Comparison of ENCODE assay signal across 18 cellular contexts in the genomic region with DNA sequence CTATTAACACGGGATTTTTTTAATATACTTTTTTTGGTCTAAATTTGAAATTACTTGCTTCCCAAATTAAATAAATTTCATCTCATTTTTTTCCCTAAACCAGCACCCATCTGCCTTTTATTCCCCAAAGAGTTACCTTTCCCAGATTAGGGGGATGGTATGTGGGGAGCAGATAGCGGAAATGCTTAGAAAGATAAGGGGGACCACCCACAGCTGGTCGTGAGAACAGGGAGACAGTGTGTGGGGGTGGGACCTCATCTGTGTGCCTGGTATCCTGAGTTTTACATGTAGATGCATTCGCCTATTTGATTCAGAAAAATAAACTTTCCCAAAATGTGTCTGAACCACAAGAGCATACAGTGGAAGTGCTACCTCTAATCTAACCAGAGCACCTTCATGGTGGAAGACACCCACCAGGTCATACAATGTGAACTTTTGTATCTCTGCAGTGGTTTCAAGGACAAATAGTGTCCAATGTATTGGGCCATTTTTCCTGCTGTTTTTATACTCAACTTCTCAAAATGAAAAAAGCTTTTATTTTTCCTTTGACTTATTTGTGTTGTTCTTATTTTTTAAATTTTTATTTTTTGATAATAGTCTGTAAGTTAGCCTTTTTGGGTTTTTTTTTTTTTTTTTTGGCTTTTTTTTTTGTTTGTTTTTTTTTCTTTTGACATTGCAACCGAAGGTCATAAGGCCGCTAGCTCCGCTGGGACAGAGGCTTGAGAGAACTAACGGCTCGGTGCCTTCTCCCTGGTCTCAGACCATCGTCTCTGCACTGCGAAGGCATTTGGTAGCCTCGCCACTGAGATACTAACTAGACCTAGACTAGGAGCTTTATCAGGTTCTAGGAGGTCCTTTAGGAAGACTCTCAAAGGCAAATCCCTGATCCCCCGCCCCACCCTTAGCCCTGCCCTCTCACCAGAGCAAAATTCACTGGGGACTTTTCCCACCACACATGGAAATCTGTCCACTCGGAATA.
DNase-seq lines count a peak whose midpoint lies in the region; ATAC-seq, FAIRE-seq and TF ChIP-seq lines count a peak whose summit lies in the region.
"Had no signal": no experiment of that assay in that cellular context is flagged by ENCODE, and none has a peak within 500 bp of the region (broad histone marks: within the 10 kb centered on the region; RNA-seq: fewer than 3 reads in every experiment).

No MANE protein-coding gene starts in this region.

- DNase-seq in K562 (ENCODE audit: extremely low read depth in 1 of 4, low spot score in 3 of 4) = peak; percentile 17 to 49 (median 32)
- no peak for DNase-seq in neural progenitor cell (ENCODE audit: low spot score)
- no peak for DNase-seq in mucosa of gallbladder (ENCODE audit: low spot score)
- DNase-seq in activated CD4-positive, CD25-positive, alpha-beta regulatory T cell (lab: John Stamatoyannopoulos, UW) = no peak
- DNase-seq in hepatocyte (ENCODE audit: low spot score) = no peak
- DNase-seq: BE2C; CD4-positive, alpha-beta memory T cell; DMS79; GM23248; IMR-90 had no signal

- H3K27me3 ChIP-seq in HUES48 (ENCODE audit: control insufficient read depth, insufficient read depth, low read length) (peaks cover 10% of the 10 kb centered on the region; the same call in 1 of the 2 replicates), K562 (ENCODE audit: control insufficient read depth in 2 of 2, insufficient read depth in 2 of 2, low read length in 2 of 2) (no peaks in the 10 kb centered on the region), iPS-18a (ENCODE audit: control insufficient read depth, insufficient read depth, low read length) (no peaks in the 10 kb centered on the region), neural progenitor cell (no peaks in the 10 kb centered on the region), hepatocyte (no peaks in the 10 kb centered on the region)
- H3K27me3 ChIP-seq: BE2C had no signal

- H3K27ac ChIP-seq in HUES48 (ENCODE audit: low read depth, low read length) (peak overlapping the region; percentile 59), K562 (ENCODE audit: extremely low read depth, low read depth, low read length) (no peak overlapping the region), iPS-18a (ENCODE audit: low read length) (no peak overlapping the region), neural progenitor cell (no peak overlapping the region), hepatocyte (no peak overlapping the region)
- H3K27ac ChIP-seq: A549, C4-2B, GM23248, HL-60 had no signal

- H4K20me1 ChIP-seq in K562 (replicated peaks; ENCODE audit: control insufficient read depth, insufficient read depth, low read length) = no peaks in the 10 kb centered on the region
- no peaks in the 10 kb centered on the region for H4K20me1 ChIP-seq in neural progenitor cell (ENCODE audit: low read depth)
- no peaks in the 10 kb centered on the region for H4K20me1 ChIP-seq in hepatocyte (ENCODE audit: insufficient read depth, poor library complexity, severe bottlenecking)

- no peak overlapping the region for H3K27ac Mint-ChIP-seq in neural progenitor cell
- H3K27ac Mint-ChIP-seq: CD4-positive, alpha-beta memory T cell had no signal

- TF ChIP-seq CTCF in K562 (IDR thresholded peaks at IDR 0.05 in 2 of 3, conservative IDR thresholded peaks at IDR 0.05 in 1 of 3; ENCODE audit: insufficient read depth in 2 of 3, low read depth in 1 of 3, low read length in 3 of 3) (no peak), neural progenitor cell (IDR thresholded peaks at IDR 0.05) (no peak), hepatocyte (IDR thresholded peaks at IDR 0.05; ENCODE audit: poor library complexity) (no peak)

- H3K27me3 Mint-ChIP-seq in neural progenitor cell (ENCODE audit: insufficient read depth, low read depth) = no peaks in the 10 kb centered on the region
- H3K27me3 Mint-ChIP-seq: CD4-positive, alpha-beta memory T cell had no signal

- FAIRE-seq in K562 (lab: Jason Lieb, UNC) = peak; percentile 73
- FAIRE-seq: A549, G401.6, GM12891 had no signal

- peak; percentile 54 for ATAC-seq in K562
- ATAC-seq: A549 had no signal

- H2AFZ ChIP-seq in K562 (ENCODE audit: low read depth, low read length) (no peak overlapping the region), neural progenitor cell (replicated peaks) (no peak overlapping the region), hepatocyte (no peak overlapping the region)
- H2AFZ ChIP-seq: GM23248 had no signal

- H3K9me1 ChIP-seq in K562 (ENCODE audit: control insufficient read depth, insufficient read depth, low read length) = no peaks in the 10 kb centered on the region

- H3F3A ChIP-seq in neural progenitor cell (ENCODE audit: low read depth) = no peaks in the 10 kb centered on the region

- H3K4me3 Mint-ChIP-seq in neural progenitor cell = no peak overlapping the region
- H3K4me3 Mint-ChIP-seq: CD4-positive, alpha-beta memory T cell had no signal

- no peaks in the 10 kb centered on the region for H3K9me3 Mint-ChIP-seq in neural progenitor cell
- H3K9me3 Mint-ChIP-seq: CD4-positive, alpha-beta memory T cell had no signal

- H3K79me2 ChIP-seq in K562 (ENCODE audit: control insufficient read depth, insufficient read depth, low read length) = no peaks in the 10 kb centered on the region
- H3K79me2 ChIP-seq in neural progenitor cell (ENCODE audit: low read depth) = no peaks in the 10 kb centered on the region
- H3K79me2 ChIP-seq in hepatocyte = no peaks in the 10 kb centered on the region

- in situ Hi-C loops in K562 (cut with MboI) = loop anchor here (25.0 kb wide), 1 partner anchor 1474 kb away; no protein-coding TSS in a partner anchor

- no peak overlapping the region for H3K9ac ChIP-seq in HUES48 (ENCODE audit: low read depth, low read length)
- H3K9ac ChIP-seq in K562 (ENCODE audit: insufficient read depth in 1 of 2, low read depth in 2 of 2, low read length in 2 of 2) = no peak overlapping the region
- no peak overlapping the region for H3K9ac ChIP-seq in iPS-18a (ENCODE audit: low read length)
- H3K9ac ChIP-seq in neural progenitor cell = no peak overlapping the region
- H3K9ac ChIP-seq: GM23248 had no signal

- H3K9me3 ChIP-seq in HUES48 (ENCODE audit: control insufficient read depth, insufficient read depth, low read length) = no peaks in the 10 kb centered on the region
- no peaks in the 10 kb centered on the region for H3K9me3 ChIP-seq in K562 (replicated peaks; ENCODE audit: control insufficient read depth, insufficient read depth, low read depth, low read length)
- H3K9me3 ChIP-seq in iPS-18a (ENCODE audit: control insufficient read depth, low read depth, low read length) = no peaks in the 10 kb centered on the region
- H3K9me3 ChIP-seq in neural progenitor cell (ENCODE audit: low read depth) = no peaks in the 10 kb centered on the region
- no peaks in the 10 kb centered on the region for H3K9me3 ChIP-seq in hepatocyte (ENCODE audit: low read depth)
- H3K9me3 ChIP-seq: A549, BE2C, HAP-1 had no signal

- TF ChIP-seq EP300 in K562 (IDR thresholded peaks at IDR 0.05; ENCODE audit: low read length) = no peak; the same call in 1 of the 2 replicates

- POLR2A ChIA-PET in K562 (lab: Yijun Ruan, JAX) = interaction anchor here (0.6 to 2.3 kb wide), 4 partner anchors 10 to 29 kb away, joined by 3 to 9 read pairs (median 4); no protein-coding TSS in a partner anchor

- H3K4me1 Mint-ChIP-seq in neural progenitor cell = peaks cover 43% of the 10 kb centered on the region
- H3K4me1 Mint-ChIP-seq: CD4-positive, alpha-beta memory T cell had no signal

- no TSS peak for BruUV-seq in K562 (replicated peaks; lab: Mats Ljungman, UMichigan)

- WGBS in K562 (ENCODE audit: insufficient coverage, low coverage, missing lambda C conversion rate) = 54% methylated on average over 8 of the region's 14 CpGs
- WGBS in hepatocyte (ENCODE audit: low lambda C conversion rate, missing lambda C conversion rate) = 83% methylated on average over 14 of the region's 14 CpGs

- H3K36me3 ChIP-seq in HUES48 (ENCODE audit: control insufficient read depth, insufficient read depth, low read length) (no peaks in the 10 kb centered on the region), K562 (ENCODE audit: control insufficient read depth, insufficient read depth, low read length) (peaks cover 11% of the 10 kb centered on the region; the same call in 1 of the 3 replicates), iPS-18a (ENCODE audit: control insufficient read depth, low read depth, low read length) (no peaks in the 10 kb centered on the region), neural progenitor cell (no peaks in the 10 kb centered on the region), hepatocyte (replicated peaks; ENCODE audit: insufficient read depth, low read depth) (no peaks in the 10 kb centered on the region)
- H3K36me3 ChIP-seq: BE2C, HAP-1 had no signal

- TF ChIP-seq POLR2A in K562 (conservative IDR thresholded peaks at IDR 0.05) = no peak

- TF ChIP-seq RAD21 in K562 (CRISPR knock-in tag; conservative IDR thresholded peaks at IDR 0.05 in 1 of 2, IDR thresholded peaks at IDR 0.05 in 1 of 2) = no peak

- H3K4me1 ChIP-seq in HUES48 (ENCODE audit: control insufficient read depth, insufficient read depth, low read length) (peaks cover 62% of the 10 kb centered on the region), K562 (replicated peaks in 1 of 2; ENCODE audit: control insufficient read depth in 2 of 2, insufficient read depth in 2 of 2, low read length in 2 of 2) (peaks cover 0 to 2% of the 10 kb centered on the region in 2 experiments; a peak in 3 of 5 replicates), iPS-18a (ENCODE audit: control insufficient read depth, low read depth, low read length) (peaks cover 38% of the 10 kb centered on the region), neural progenitor cell (peaks cover 11% of the 10 kb centered on the region), hepatocyte (ENCODE audit: insufficient read depth) (no peaks in the 10 kb centered on the region)
- H3K4me1 ChIP-seq: A549, BE2C, HAP-1 had no signal

- H3K4me2 ChIP-seq in K562 (ENCODE audit: insufficient read depth, low read length) (peak overlapping the region; percentile 50), neural progenitor cell (peak overlapping the region; percentile 8), hepatocyte (no peak overlapping the region)
- H3K4me2 ChIP-seq: A549 had no signal

- CTCF ChIA-PET in K562 (lab: Yijun Ruan, JAX; ENCODE audit: low intra/inter-chr PET ratio) = interaction anchor here (0.7 kb wide), 1 partner anchor 412 kb away, joined by 7 read pairs; no protein-coding TSS in a partner anchor

- H3K9me2 ChIP-seq in hepatocyte (replicated peaks; ENCODE audit: insufficient read depth) = no peaks in the 10 kb centered on the region

- H3K36me3 Mint-ChIP-seq in neural progenitor cell = peaks cover 2% of the 10 kb centered on the region
- H3K36me3 Mint-ChIP-seq: CD4-positive, alpha-beta memory T cell had no signal

- H3K4me3 ChIP-seq in HUES48 (ENCODE audit: low read depth, low read length) (peak overlapping the region; percentile 13; the same call in 1 of the 2 replicates), K562 (no peak overlapping the region), iPS-18a (ENCODE audit: low read length) (peak overlapping the region; percentile 16), neural progenitor cell (no peak overlapping the region), hepatocyte (no peak overlapping the region)
- H3K4me3 ChIP-seq: A549, GM23248, HAP-1 had no signal

- intact Hi-C loops in K562 (cut with micrococcal nuclease) = no loop called here

TF ChIP-seq in K562, 482 proteins besides CTCF, POLR2A, EP300 and RAD21 (continues in another document):
- TF ChIP-seq SRSF7 (optimal IDR thresholded peaks at IDR 0.05; ENCODE audit: low read depth, low read length) (no peak), HMG20A (CRISPR knock-in tag; conservative IDR thresholded peaks at IDR 0.05) (no peak), STAG1 (CRISPR knock-in tag; IDR thresholded peaks at IDR 0.05; ENCODE audit: borderline replicate concordance) (no peak)

Comparison
In these comparisons a context has a peak if more than half of its experiments do, and no peak if none do; other contexts are left out.
1. H3K4me3 ChIP-seq: peak in HUES48 (single experiment) and iPS-18a (single experiment); none in K562 (single experiment), neural progenitor cell (single experiment) and hepatocyte (single experiment).
2. DNase-seq: peak in K562 (4 of 4); none in neural progenitor cell (single experiment), mucosa of gallbladder (single experiment), activated CD4-positive, CD25-positive, alpha-beta regulatory T cell (0 of 4) and hepatocyte (single experiment).